In the genomic region with DNA sequence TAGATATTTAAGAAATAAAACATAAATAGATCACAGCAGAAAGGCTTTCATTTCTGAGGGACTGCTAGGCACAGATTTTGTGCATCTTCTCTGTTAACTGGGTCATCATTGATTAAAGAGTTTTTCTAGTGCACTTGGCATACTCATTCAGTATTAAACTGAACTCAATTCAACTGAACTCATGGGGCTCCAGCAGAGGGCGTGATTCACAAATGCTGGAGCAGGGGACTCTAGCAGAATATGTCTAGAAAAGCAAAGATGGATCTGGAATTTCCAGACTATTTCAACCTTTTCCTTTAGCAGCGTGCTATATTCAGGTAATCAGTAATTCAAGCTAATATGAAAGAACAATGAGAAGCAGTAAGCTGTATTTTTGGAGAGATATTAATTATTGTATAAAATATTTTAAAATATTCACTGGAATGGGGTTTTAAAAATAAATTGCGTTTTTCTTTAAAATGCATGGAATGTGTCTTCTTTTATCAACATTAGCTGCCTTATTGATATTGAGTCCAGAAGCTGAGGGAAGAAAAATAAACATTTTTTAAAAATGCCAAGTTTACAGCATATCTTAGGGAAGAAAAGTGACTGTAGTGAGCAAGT, we compare ENCODE assay signal across 9 cellular contexts.
DNase-seq lines count a peak whose midpoint lies in the region; ATAC-seq and TF ChIP-seq lines count a peak whose summit lies in the region.
"Had no signal": no experiment of that assay in that cellular context is flagged by ENCODE, and none has a peak within 500 bp of the region (broad histone marks: within the 10 kb centered on the region; RNA-seq: fewer than 3 reads in every experiment).

No MANE protein-coding gene starts in this region.

- H3K4me3 ChIP-seq in left ventricle myocardium inferior: no peak overlapping the region

- TF ChIP-seq CTCF in left ventricle myocardium inferior (IDR thresholded peaks at IDR 0.05; ENCODE audit: borderline replicate concordance) (peak; percentile 55), foreskin keratinocyte (conservative IDR thresholded peaks at IDR 0.05) (peak; percentile 77), type B pancreatic cell (conservative IDR thresholded peaks at IDR 0.05) (peak; percentile 80)

- H3K9me3 ChIP-seq in left ventricle myocardium inferior (replicated peaks): no peaks in the 10 kb centered on the region

- no peaks in the 10 kb centered on the region for H3K27me3 ChIP-seq in left ventricle myocardium inferior (ENCODE audit: low read depth)
- no peaks in the 10 kb centered on the region for H3K27me3 ChIP-seq in foreskin keratinocyte

- peak; percentile 82 for ATAC-seq in foreskin keratinocyte

- no peaks in the 10 kb centered on the region for H3K27me3 Mint-ChIP-seq in type B pancreatic cell
- H3K27me3 Mint-ChIP-seq: central memory CD8-positive, alpha-beta T cell had no signal

- H3K9me3 Mint-ChIP-seq in type B pancreatic cell: peaks cover 2% of the 10 kb centered on the region

- no peak overlapping the region for H3K4me3 Mint-ChIP-seq in type B pancreatic cell
- H3K4me3 Mint-ChIP-seq: central memory CD8-positive, alpha-beta T cell had no signal

- H3K4me1 ChIP-seq in left ventricle myocardium inferior (no peaks in the 10 kb centered on the region), foreskin keratinocyte (no peaks in the 10 kb centered on the region)

- no peak for DNase-seq in left ventricle myocardium inferior
- DNase-seq in cardiac septum (ENCODE audit: low spot score): no peak
- peak; percentile 78 for DNase-seq in NAMALWA (ENCODE audit: low spot score)
- peak; percentile 88 for DNase-seq in SK-MEL-5 (ENCODE audit: low read depth, low spot score)
- peak in 1 of 2 donors; percentile 42 for DNase-seq in foreskin keratinocyte
- no peak for DNase-seq in type B pancreatic cell (ENCODE audit: extremely low spot score, unreplicated experiment)
- DNase-seq in putamen (ENCODE audit: low spot score): no peak
- DNase-seq in activated CD4-positive, alpha-beta T cell treated with anti-CD3 and anti-CD28 coated beads for 1 hour: no peak

- H3K36me3 Mint-ChIP-seq in type B pancreatic cell: no peaks in the 10 kb centered on the region

- no peak overlapping the region for H3K27ac Mint-ChIP-seq in type B pancreatic cell

- intact Hi-C loops in left ventricle myocardium inferior (cut with micrococcal nuclease): no loop called here
- intact Hi-C loops in cardiac septum (cut with DNase I): no loop called here

- H3K27ac ChIP-seq in left ventricle myocardium inferior (replicated peaks): no peak overlapping the region
- no peak overlapping the region for H3K27ac ChIP-seq in foreskin keratinocyte

- H3K4me1 Mint-ChIP-seq in type B pancreatic cell (ENCODE audit: unreplicated experiment): no peaks in the 10 kb centered on the region
- H3K4me1 Mint-ChIP-seq: central memory CD8-positive, alpha-beta T cell had no signal

- no peaks in the 10 kb centered on the region for H3K36me3 ChIP-seq in left ventricle myocardium inferior

- in situ Hi-C loops in SK-MEL-5 (cut with HindIII; ENCODE audit: low pct_unique_long_range_greater_than_20kb, low sequenced_read_pairs): no loop called here

Comparison
In these comparisons a context has a peak if more than half of its experiments do, and no peak if none do; other contexts are left out.
1. DNase-seq: peak in NAMALWA (single experiment) and SK-MEL-5 (single experiment); none in left ventricle myocardium inferior (single experiment), cardiac septum (single experiment), type B pancreatic cell (single experiment), putamen (single experiment) and activated CD4-positive, alpha-beta T cell treated with anti-CD3 and anti-CD28 coated beads for 1 hour (single experiment).
2. Peak in every context shown above with its lines, with median percentiles within 50 percentile points of each other: CTCF ChIP-seq.